8 cellular contexts compared by ENCODE assay signal in genomic region chr5:150438873-150439546, GRCh38. TPM values are rescaled to one million over a fixed set of nuclear protein-coding genes. Genes with fewer than 3 reads are reported as not detected.
A peak's percentile ranks its signal among the peaks of the same experiment; 100 is the strongest.
DNase-seq lines count a peak whose midpoint lies in the region; ATAC-seq and TF ChIP-seq lines count a peak whose summit lies in the region.

No MANE protein-coding gene starts in this region.

- no peak for TF ChIP-seq EP300 in transverse colon (IDR thresholded peaks at IDR 0.05; ENCODE audit: low read depth)

- H3K27me3 Mint-ChIP-seq in activated CD8-positive, alpha-beta T cell treated with anti-CD3 and anti-CD28 coated beads for 36 hours: no peaks in the 10 kb centered on the region
- H3K27me3 Mint-ChIP-seq in activated CD8-positive, alpha-beta T cell treated with anti-CD3 and anti-CD28 coated beads, Interleukin-2, amount 10 ng/mL, durations not matched to agents 7 days and 5 days (ENCODE audit: low read depth): peaks cover 2% of the 10 kb centered on the region

- POLR2A ChIA-PET in activated CD8-positive, alpha-beta T cell treated with anti-CD3 and anti-CD28 coated beads for 36 hours (lab: Charles Lee): interaction anchor here (0.6 kb wide), 1 partner anchor 39 kb away, joined by 3 read pairs; no protein-coding TSS in a partner anchor
- POLR2A ChIA-PET in activated CD8-positive, alpha-beta T cell treated with anti-CD3 and anti-CD28 coated beads, Interleukin-2, amount 10 ng/mL, durations not matched to agents 7 days and 5 days (lab: Charles Lee): interaction anchor here (1.2 kb wide), 1 partner anchor 10 kb away, joined by 7 read pairs; the partner anchor contains the start of gene RPS14

- no peak overlapping the region for H3K4me3 Mint-ChIP-seq in activated CD8-positive, alpha-beta T cell treated with anti-CD3 and anti-CD28 coated beads for 36 hours
- no peak overlapping the region for H3K4me3 Mint-ChIP-seq in activated CD8-positive, alpha-beta T cell treated with anti-CD3 and anti-CD28 coated beads, Interleukin-2, amount 10 ng/mL, durations not matched to agents 7 days and 5 days
- H3K4me3 Mint-ChIP-seq in stimulated activated effector memory CD8-positive, alpha-beta T cell treated with anti-CD3 and anti-CD28 coated beads, Interleukin-12 subunit alpha, Interleukin-12 subunit beta, amount 100 ng/mL, for 72 hours: no peak overlapping the region

- no peak for TF ChIP-seq POLR2A in transverse colon (IDR thresholded peaks at IDR 0.05)

- WGBS in transverse colon (ENCODE audit: low coverage in 1 of 2), 2 donors: 42 to 67% methylated on average over 3 to 4 of the region's 4 CpGs

- no peak overlapping the region for H3K4me3 ChIP-seq in fibroblast of pulmonary artery (replicated peaks; ENCODE audit: low read depth, low read length)
- H3K4me3 ChIP-seq in transverse colon: no peak overlapping the region

- intact Hi-C loops in activated CD8-positive, alpha-beta T cell treated with anti-CD3 and anti-CD28 coated beads for 36 hours (cut with micrococcal nuclease): loop anchor here (5.0 kb wide), 1 partner anchor 37 kb away; no protein-coding TSS in a partner anchor
- intact Hi-C loops in transverse colon (cut with DNase I; ENCODE audit: low total_unique reads): no loop called here

- H3K4me1 ChIP-seq in transverse colon: peaks cover 0 to 2% (median 0%) of the 10 kb centered on the region in 4 donors

- peaks cover 10% of the 10 kb centered on the region for H3K4me1 Mint-ChIP-seq in activated CD8-positive, alpha-beta T cell treated with anti-CD3 and anti-CD28 coated beads for 36 hours (ENCODE audit: low read depth)
- peaks cover 20% of the 10 kb centered on the region for H3K4me1 Mint-ChIP-seq in activated CD8-positive, alpha-beta T cell treated with anti-CD3 and anti-CD28 coated beads, Interleukin-2, amount 10 ng/mL, durations not matched to agents 7 days and 5 days (ENCODE audit: low read depth)
- peaks cover 31% of the 10 kb centered on the region for H3K4me1 Mint-ChIP-seq in stimulated activated effector memory CD8-positive, alpha-beta T cell treated with anti-CD3 and anti-CD28 coated beads, Interleukin-12 subunit alpha, Interleukin-12 subunit beta, amount 100 ng/mL, for 72 hours

- no peak for ATAC-seq in activated CD8-positive, alpha-beta T cell treated with anti-CD3 and anti-CD28 coated beads for 36 hours
- ATAC-seq in activated CD8-positive, alpha-beta T cell treated with anti-CD3 and anti-CD28 coated beads, Interleukin-2, amount 10 ng/mL, durations not matched to agents 7 days and 5 days: no peak
- ATAC-seq in stimulated activated effector memory CD8-positive, alpha-beta T cell treated with anti-CD3 and anti-CD28 coated beads, Interleukin-12 subunit alpha, Interleukin-12 subunit beta, amount 100 ng/mL, for 72 hours: no peak

- H3K9me3 ChIP-seq in transverse colon: no peaks in the 10 kb centered on the region

- no peaks in the 10 kb centered on the region for H3K9me3 Mint-ChIP-seq in activated CD8-positive, alpha-beta T cell treated with anti-CD3 and anti-CD28 coated beads for 36 hours
- no peaks in the 10 kb centered on the region for H3K9me3 Mint-ChIP-seq in activated CD8-positive, alpha-beta T cell treated with anti-CD3 and anti-CD28 coated beads, Interleukin-2, amount 10 ng/mL, durations not matched to agents 7 days and 5 days (ENCODE audit: insufficient read depth)
- H3K9me3 Mint-ChIP-seq in stimulated activated effector memory CD8-positive, alpha-beta T cell treated with anti-CD3 and anti-CD28 coated beads, Interleukin-12 subunit alpha, Interleukin-12 subunit beta, amount 100 ng/mL, for 72 hours: no peaks in the 10 kb centered on the region

- no peak overlapping the region for H3K27ac Mint-ChIP-seq in activated CD8-positive, alpha-beta T cell treated with anti-CD3 and anti-CD28 coated beads for 36 hours
- H3K27ac Mint-ChIP-seq in activated CD8-positive, alpha-beta T cell treated with anti-CD3 and anti-CD28 coated beads, Interleukin-2, amount 10 ng/mL, durations not matched to agents 7 days and 5 days: no peak overlapping the region
- H3K27ac Mint-ChIP-seq in stimulated activated effector memory CD8-positive, alpha-beta T cell treated with anti-CD3 and anti-CD28 coated beads, Interleukin-12 subunit alpha, Interleukin-12 subunit beta, amount 100 ng/mL, for 72 hours: no peak overlapping the region

- no peak overlapping the region for H3K27ac ChIP-seq in transverse colon

- in situ Hi-C loops in transverse colon (cut with MboI; ENCODE audit: low pct_ligation_motif_present in 1 of 4, low pct_unique_long_range_greater_than_20kb in 1 of 4, low sequenced_read_pairs in 3 of 4): loop anchor here (25.0 kb wide), 3 partner anchors 177 to 302 kb away; partner anchors contain the start of genes CDX1 (in 2 of the 4) and PDGFRB (in 2 of the 4)

- peak; percentile 67 for TF ChIP-seq CTCF in activated CD8-positive, alpha-beta T cell treated with anti-CD3 and anti-CD28 coated beads for 36 hours (IDR thresholded peaks at IDR 0.05)
- TF ChIP-seq CTCF in fibroblast of pulmonary artery (IDR thresholded peaks at IDR 0.05; ENCODE audit: low read length, missing control alignments) (peak; percentile 57), transverse colon (IDR thresholded peaks at IDR 0.05) (peak; percentile 29 to 50 (median 39))

- CTCF ChIA-PET in activated CD8-positive, alpha-beta T cell treated with anti-CD3 and anti-CD28 coated beads for 36 hours (lab: Charles Lee): interaction anchor here (0.6 to 6.3 kb wide), 7 partner anchors 11 to 261 kb away, joined by 3 to 43 read pairs (median 3); partner anchors contain the start of gene RPS14
- CTCF ChIA-PET in activated CD8-positive, alpha-beta T cell treated with anti-CD3 and anti-CD28 coated beads, Interleukin-2, amount 10 ng/mL, durations not matched to agents 7 days and 5 days (lab: Charles Lee): interaction anchor here (1.3 kb wide), 1 partner anchor 23 kb away, joined by 4 read pairs; no protein-coding TSS in a partner anchor

- H3K36me3 Mint-ChIP-seq in activated CD8-positive, alpha-beta T cell treated with anti-CD3 and anti-CD28 coated beads for 36 hours (ENCODE audit: low read depth): peaks cover 9% of the 10 kb centered on the region
- peaks cover 22% of the 10 kb centered on the region for H3K36me3 Mint-ChIP-seq in activated CD8-positive, alpha-beta T cell treated with anti-CD3 and anti-CD28 coated beads, Interleukin-2, amount 10 ng/mL, durations not matched to agents 7 days and 5 days (ENCODE audit: low read depth)
- H3K36me3 Mint-ChIP-seq in stimulated activated effector memory CD8-positive, alpha-beta T cell treated with anti-CD3 and anti-CD28 coated beads, Interleukin-12 subunit alpha, Interleukin-12 subunit beta, amount 100 ng/mL, for 72 hours: peaks cover 28% of the 10 kb centered on the region

- no peaks in the 10 kb centered on the region for H3K27me3 ChIP-seq in transverse colon

- no peak for DNase-seq in activated CD8-positive, alpha-beta T cell treated with anti-CD3 and anti-CD28 coated beads for 36 hours
- DNase-seq in activated CD8-positive, alpha-beta T cell treated with anti-CD3 and anti-CD28 coated beads, Interleukin-2, amount 10 ng/mL, durations not matched to agents 7 days and 5 days: no peak
- peak; percentile 26 for DNase-seq in OCI-M1 (lab: John Stamatoyannopoulos, UW)
- peak; percentile 43 for DNase-seq in fibroblast of pulmonary artery (ENCODE audit: low read depth)
- no peak for DNase-seq in transverse colon
- DNase-seq in GF-D8 (lab: John Stamatoyannopoulos, UW): no peak
- DNase-seq in COLO829 (ENCODE audit: low spot score): no peak
- no peak for DNase-seq in stimulated activated effector memory CD8-positive, alpha-beta T cell treated with anti-CD3 and anti-CD28 coated beads, Interleukin-12 subunit alpha, Interleukin-12 subunit beta, amount 100 ng/mL, for 72 hours (ENCODE audit: low spot score in 2 of 2)

- peaks cover 0 to 8% (median 4%) of the 10 kb centered on the region in 4 donors for H3K36me3 ChIP-seq in transverse colon

RNA-seq across cellular contexts. Expression of gene RPS14, which starts 10.5 kb away (rescaled TPM):
- 1,000 to 10,000 TPM; 3,542 to 3,651 TPM for total RNA-seq in activated CD8-positive, alpha-beta T cell treated with anti-CD3 and anti-CD28 coated beads for 36 hours
- total RNA-seq in activated CD8-positive, alpha-beta T cell treated with anti-CD3 and anti-CD28 coated beads, Interleukin-2, amount 10 ng/mL, durations not matched to agents 7 days and 5 days: 1,000 to 10,000 TPM; 2,046 to 2,123 TPM
- 1,000 to 10,000 TPM; 1,179 to 2,387 (median 1,878) TPM for total RNA-seq in transverse colon

RNA-seq across cellular contexts. Expression of gene CD74, which starts 26.3 kb away (rescaled TPM):
- 100 to 1,000 TPM; 277 to 282 TPM for total RNA-seq in activated CD8-positive, alpha-beta T cell treated with anti-CD3 and anti-CD28 coated beads for 36 hours
- 100 to 1,000 TPM; 395 to 407 TPM for total RNA-seq in activated CD8-positive, alpha-beta T cell treated with anti-CD3 and anti-CD28 coated beads, Interleukin-2, amount 10 ng/mL, durations not matched to agents 7 days and 5 days
- 100 to 1,000 TPM in 3 of 4 donors, 10 to 100 TPM in 1; 54.3 to 451 (median 259) TPM for total RNA-seq in transverse colon

Comparison
In these comparisons a context has a peak if more than half of its experiments do, and no peak if none do; other contexts are left out.
1. DNase-seq: peak in OCI-M1 (single experiment) and fibroblast of pulmonary artery (single experiment); none in activated CD8-positive, alpha-beta T cell treated with anti-CD3 and anti-CD28 coated beads for 36 hours (single experiment), activated CD8-positive, alpha-beta T cell treated with anti-CD3 and anti-CD28 coated beads, Interleukin-2, amount 10 ng/mL, durations not matched to agents 7 days and 5 days (single experiment), transverse colon (single experiment), GF-D8 (single experiment), COLO829 (single experiment) and stimulated activated effector memory CD8-positive, alpha-beta T cell treated with anti-CD3 and anti-CD28 coated beads, Interleukin-12 subunit alpha, Interleukin-12 subunit beta, amount 100 ng/mL, for 72 hours (0 of 2).
2. Peak in every context shown above with its lines, with median percentiles within 50 percentile points of each other: CTCF ChIP-seq.